In the genomic region with DNA sequence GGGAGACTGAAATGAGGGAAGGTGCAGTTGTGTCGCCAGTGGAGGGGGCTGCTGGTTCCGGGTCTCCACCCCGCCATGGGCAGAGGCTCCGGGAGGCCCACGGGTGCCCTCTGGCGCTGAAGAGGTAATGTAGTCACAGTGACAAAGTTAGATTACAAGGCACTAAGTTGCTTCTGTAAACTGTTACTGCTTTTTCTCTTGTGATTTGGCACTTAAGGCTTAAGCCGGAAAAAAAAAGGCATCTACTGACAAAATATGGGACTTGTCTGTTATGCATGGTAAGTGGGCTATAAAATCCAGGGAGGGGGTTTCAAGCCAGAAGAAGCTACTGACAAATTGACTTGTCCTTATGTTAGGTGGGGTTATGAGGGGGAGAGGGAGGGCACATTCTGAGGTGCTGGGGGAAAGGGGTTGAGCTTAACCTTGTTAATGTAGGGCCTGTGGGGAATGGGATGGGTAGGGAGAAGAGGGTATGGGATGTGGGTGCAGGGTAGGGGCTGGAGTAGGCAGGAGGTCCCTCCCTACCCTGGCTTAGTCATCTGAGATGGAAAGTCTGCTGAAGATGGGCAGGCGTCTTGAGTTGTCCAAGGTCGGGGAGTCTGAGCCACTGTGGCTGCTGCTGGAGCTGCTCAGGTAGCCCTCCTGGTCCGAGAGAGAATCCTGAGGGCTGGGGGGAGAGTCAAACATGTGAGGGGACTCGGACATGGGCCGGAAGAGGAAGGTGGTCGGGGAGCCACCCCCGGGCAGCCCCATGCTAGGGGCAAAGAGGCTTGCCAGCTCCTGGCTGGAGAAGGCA, we compare ENCODE assay signal across 1 cellular context.
TF ChIP-seq lines count a peak whose summit lies in the region.

No MANE protein-coding gene starts in this region.

TF ChIP-seq in GM23338, 12 proteins besides CTCF, POLR2A, EP300 and RAD21 (continued from another document):
- TF ChIP-seq REST (IDR thresholded peaks at IDR 0.05; ENCODE audit: unreplicated experiment): no peak
- TF ChIP-seq ZNF114 (CRISPR knock-in tag; IDR thresholded peaks at IDR 0.05): no peak
- no peak for TF ChIP-seq STAT1 (IDR thresholded peaks at IDR 0.05; ENCODE audit: unreplicated experiment)
- TF ChIP-seq EZH2phosphoT487 (IDR thresholded peaks at IDR 0.05; ENCODE audit: unreplicated experiment): no peak
- no peak for TF ChIP-seq NANOG (IDR thresholded peaks at IDR 0.05; ENCODE audit: borderline replicate concordance)
- TF ChIP-seq POLR2AphosphoS5 (IDR thresholded peaks at IDR 0.05; ENCODE audit: low read depth): no peak; the same call in 1 of the 2 replicates
- no peak for TF ChIP-seq ETS1 (IDR thresholded peaks at IDR 0.05)
- TF ChIP-seq CREB1 (CRISPR knock-in tag; IDR thresholded peaks at IDR 0.05; ENCODE audit: low read depth): no peak
TF ChIP-seq in GM23338: peak in this region for 0.
